ENCODE assay signal across 9 cellular contexts in the genomic region with DNA sequence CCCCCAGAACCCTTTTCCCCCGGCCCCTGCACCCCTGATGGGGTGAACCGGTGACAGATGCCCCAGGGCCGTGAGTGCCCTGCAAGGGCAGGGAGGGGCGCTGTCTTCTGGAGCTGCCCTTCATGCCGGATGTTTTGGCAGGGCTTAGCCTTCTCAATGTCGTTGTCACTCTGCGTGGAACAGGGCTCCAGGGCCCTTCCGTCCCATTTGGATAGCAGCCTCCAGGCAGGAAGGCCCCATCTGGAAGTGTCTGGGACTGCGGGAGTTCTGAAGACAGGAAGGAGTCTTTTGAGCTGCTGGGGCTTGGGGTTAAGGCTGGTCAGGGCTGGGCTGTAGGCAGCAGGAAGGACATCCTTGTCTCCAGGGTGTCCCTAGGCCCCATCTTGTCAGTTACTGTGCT. TPM values are rescaled to one million over a fixed set of nuclear protein-coding genes. Genes with fewer than 3 reads are reported as not detected.
A peak's percentile ranks its signal among the peaks of the same experiment; 100 is the strongest.
DNase-seq lines count a peak whose midpoint lies in the region; ATAC-seq, FAIRE-seq and TF ChIP-seq lines count a peak whose summit lies in the region.
"Had no signal": no experiment of that assay in that cellular context is flagged by ENCODE, and none has a peak within 500 bp of the region (broad histone marks: within the 10 kb centered on the region; RNA-seq: fewer than 3 reads in every experiment).

No MANE protein-coding gene starts in this region.

- H3K4me3 Mint-ChIP-seq in stimulated activated effector memory CD8-positive, alpha-beta T cell treated with anti-CD3 and anti-CD28 coated beads, Interleukin-12 subunit alpha, Interleukin-12 subunit beta, amount 100 ng/mL, for 72 hours: peak overlapping the region; percentile 11
- H3K4me3 Mint-ChIP-seq: T-helper 2 cell treated with Interferon-gamma antibody and Interleukin-4, amounts not matched to agents 5 μg/mL and 100 μg/mL, for 36 hours had no signal

- WGBS in GM23248 (ENCODE audit: low coverage in 1 of 2, low lambda C conversion rate in 2 of 2, missing lambda C conversion rate in 2 of 2), 2 experiments: 28% methylated on average over 9 of the region's 9 CpGs
- 26% methylated on average over 9 of the region's 9 CpGs for WGBS in right cardiac atrium

- peaks cover 4% of the 10 kb centered on the region; the same call in 1 of the 2 replicates for H3K36me3 ChIP-seq in GM23248 (ENCODE audit: low read depth)

- H3K79me2 ChIP-seq in GM23248 (ENCODE audit: insufficient read depth): peaks cover 98% of the 10 kb centered on the region

- DNase-seq in GM23248 (peak; percentile 67), astrocyte of the cerebellum (ENCODE audit: low read depth) (no peak), right cardiac atrium (no peak), mucosa of gallbladder (ENCODE audit: low spot score) (no peak), GM12891 (ENCODE audit: insufficient read length, low spot score) (no peak), CD1c-positive myeloid dendritic cell (ENCODE audit: extremely low spot score) (no peak)
- no peak for DNase-seq in stimulated activated effector memory CD8-positive, alpha-beta T cell treated with anti-CD3 and anti-CD28 coated beads, Interleukin-12 subunit alpha, Interleukin-12 subunit beta, amount 100 ng/mL, for 72 hours (ENCODE audit: low spot score in 2 of 2)
- no peak for DNase-seq in activated CD4-positive, alpha-beta T cell treated with anti-CD3 and anti-CD28 coated beads, Interleukin-2, amount 50 U/mL, for 1 hour

- intact Hi-C loops in right cardiac atrium (cut with DNase I): no loop called here

- no peaks in the 10 kb centered on the region for H3K9me3 ChIP-seq in GM23248 (ENCODE audit: low read depth)
- H3K9me3 ChIP-seq in right cardiac atrium (ENCODE audit: control insufficient read depth, low read length): no peaks in the 10 kb centered on the region

- H3K27me3 ChIP-seq in GM23248 (replicated peaks; ENCODE audit: insufficient read depth) (no peaks in the 10 kb centered on the region), right cardiac atrium (ENCODE audit: control insufficient read depth, insufficient read depth) (no peaks in the 10 kb centered on the region)

- no peaks in the 10 kb centered on the region; the same call in none of the 2 replicates for H3F3A ChIP-seq in GM23248 (ENCODE audit: insufficient read depth)

- no peaks in the 10 kb centered on the region for H3K9me3 Mint-ChIP-seq in stimulated activated effector memory CD8-positive, alpha-beta T cell treated with anti-CD3 and anti-CD28 coated beads, Interleukin-12 subunit alpha, Interleukin-12 subunit beta, amount 100 ng/mL, for 72 hours
- H3K9me3 Mint-ChIP-seq: T-helper 2 cell treated with Interferon-gamma antibody and Interleukin-4, amounts not matched to agents 5 μg/mL and 100 μg/mL, for 36 hours had no signal

- H3K4me1 ChIP-seq in GM23248 (ENCODE audit: insufficient read depth) (peaks cover 49% of the 10 kb centered on the region), right cardiac atrium (ENCODE audit: control insufficient read depth, insufficient read depth, low read length) (peaks cover 9% of the 10 kb centered on the region)

- in situ Hi-C loops in GM23248 (cut with MboI) (no loop called here), astrocyte of the cerebellum (cut with HindIII; ENCODE audit: low sequenced_read_pairs) (no loop called here)

- ATAC-seq in right cardiac atrium: peak; percentile 8 to 35
- ATAC-seq in stimulated activated effector memory CD8-positive, alpha-beta T cell treated with anti-CD3 and anti-CD28 coated beads, Interleukin-12 subunit alpha, Interleukin-12 subunit beta, amount 100 ng/mL, for 72 hours: no peak

- no peaks in the 10 kb centered on the region for H4K20me1 ChIP-seq in GM23248 (ENCODE audit: insufficient read depth)

- no peak overlapping the region for H2AFZ ChIP-seq in GM23248

- H3K4me1 Mint-ChIP-seq in stimulated activated effector memory CD8-positive, alpha-beta T cell treated with anti-CD3 and anti-CD28 coated beads, Interleukin-12 subunit alpha, Interleukin-12 subunit beta, amount 100 ng/mL, for 72 hours: peaks cover 59% of the 10 kb centered on the region

- H3K27ac Mint-ChIP-seq in stimulated activated effector memory CD8-positive, alpha-beta T cell treated with anti-CD3 and anti-CD28 coated beads, Interleukin-12 subunit alpha, Interleukin-12 subunit beta, amount 100 ng/mL, for 72 hours: peak overlapping the region; percentile 86
- H3K27ac Mint-ChIP-seq: T-helper 2 cell treated with Interferon-gamma antibody and Interleukin-4, amounts not matched to agents 5 μg/mL and 100 μg/mL, for 36 hours had no signal

- H3K9me2 ChIP-seq in GM23248 (ENCODE audit: insufficient read depth): no peaks in the 10 kb centered on the region

- H3K36me3 Mint-ChIP-seq in stimulated activated effector memory CD8-positive, alpha-beta T cell treated with anti-CD3 and anti-CD28 coated beads, Interleukin-12 subunit alpha, Interleukin-12 subunit beta, amount 100 ng/mL, for 72 hours: peaks cover 58% of the 10 kb centered on the region

- FAIRE-seq in GM12891 (lab: Jason Lieb, UNC): no peak

- no peak for TF ChIP-seq POLR2A in GM12891 (IDR thresholded peaks at IDR 0.05; ENCODE audit: low read depth, low read length)

- H3K27ac ChIP-seq in GM23248 (peak overlapping the region; percentile 69), right cardiac atrium (ENCODE audit: low read length) (peak overlapping the region; percentile 90)

- peak overlapping the region; percentile 92 for H3K9ac ChIP-seq in GM23248

- peak overlapping the region; percentile 67 for H3K4me2 ChIP-seq in GM23248 (ENCODE audit: unreplicated experiment)

- TF ChIP-seq CTCF in astrocyte of the cerebellum (IDR thresholded peaks at IDR 0.05; ENCODE audit: low read depth, low read length, missing control alignments): peak; percentile 11

- H3K4me3 ChIP-seq in GM23248 (peak overlapping the region; percentile 57), astrocyte of the cerebellum (ENCODE audit: low read depth, low read length) (peak overlapping the region; percentile 5), right cardiac atrium (ENCODE audit: low read length) (no peak overlapping the region)

TF ChIP-seq in GM12891, 5 proteins besides CTCF, POLR2A, EP300 and RAD21:
- TF ChIP-seq SPI1 (IDR thresholded peaks at IDR 0.05; ENCODE audit: low read depth, low read length): no peak
- TF ChIP-seq PAX5 (IDR thresholded peaks at IDR 0.05; ENCODE audit: insufficient read depth, low read length, severe bottlenecking): no peak
- no peak for TF ChIP-seq POLR2AphosphoS5 (IDR thresholded peaks at IDR 0.05; ENCODE audit: low read depth, low read length)
- no peak for TF ChIP-seq POU2F2 (IDR thresholded peaks at IDR 0.05; ENCODE audit: low read depth, low read length)
- no peak for TF ChIP-seq TAF1 (IDR thresholded peaks at IDR 0.05; ENCODE audit: low read depth, low read length)
TF ChIP-seq in GM12891: peak in this region for 0.

RNA-seq across cellular contexts. Expression of gene FRMD8, which starts 4.6 kb away (rescaled TPM):
- 80.2 and 106 TPM in 2 replicates for total RNA-seq in GM23248 (2014; rRNA removed; shearing (Covaris generic))
- polyA plus RNA-seq in GM23248 (2016; fragmentation: Nextera tagmentation; extraction: Ambion mirVana) (25.4 and 30.0 TPM in 2 replicates), right cardiac atrium (9.3 TPM)
- total RNA-seq in right cardiac atrium (10 to 100 TPM; 12.2 to 16.1 (median 12.9) TPM), mucosa of gallbladder (40.8 TPM)
- polyA plus RNA-seq in GM12891 (2012; ENCODE audit: low read depth, missing spikeins): 14.3 TPM

RNA-seq across cellular contexts. Expression of gene SLC25A45, which starts 8.6 kb away (rescaled TPM):
- total RNA-seq in GM23248 (2014; rRNA removed; shearing (Covaris generic)): 3.6 and 6.4 TPM in 2 replicates
- polyA plus RNA-seq in GM23248 (2016; fragmentation: Nextera tagmentation; extraction: Ambion mirVana) (3.7 and 3.9 TPM in 2 replicates), right cardiac atrium (5.5 TPM)
- total RNA-seq in right cardiac atrium (1 to 10 TPM; 6.1 to 7.7 (median 7.4) TPM), mucosa of gallbladder (7.1 TPM)
- polyA plus RNA-seq in GM12891 (2012; ENCODE audit: low read depth, missing spikeins): 15.8 TPM

RNA-seq across cellular contexts. Expression of gene NEAT1, which starts 31.6 kb away (rescaled TPM):
- total RNA-seq in GM23248 (2014; rRNA removed; shearing (Covaris generic)): 74.3 and 143 TPM in 2 replicates
- polyA plus RNA-seq in GM23248 (2016; fragmentation: Nextera tagmentation; extraction: Ambion mirVana) (36.2 and 50.7 TPM in 2 replicates), right cardiac atrium (441 TPM)
- total RNA-seq in right cardiac atrium (100 to 1,000 TPM; 346 to 441 (median 427) TPM), mucosa of gallbladder (1,012 TPM)
- polyA plus RNA-seq in GM12891 (2012; ENCODE audit: low read depth, missing spikeins): 373 TPM

RNA-seq across cellular contexts. Expression of gene TIGD3, which starts 36.5 kb away (rescaled TPM):
- total RNA-seq in GM23248 (2014; rRNA removed; shearing (Covaris generic)): not detected in 2 replicates
- polyA plus RNA-seq in GM23248 (2016; fragmentation: Nextera tagmentation; extraction: Ambion mirVana) (not detected in 2 replicates), right cardiac atrium (0.20 TPM)
- total RNA-seq in right cardiac atrium (under 1 TPM in 3 of 4 donors, not detected in 1; 0.14 to 0.23 (median 0.15) TPM), mucosa of gallbladder (0.29 TPM)
- polyA plus RNA-seq in GM12891 (2012; ENCODE audit: low read depth, missing spikeins): 0.53 TPM

RNA-seq across cellular contexts. Expression of gene DPF2, which starts 57.4 kb away (rescaled TPM):
- 27.7 and 30.0 TPM in 2 replicates for total RNA-seq in GM23248 (2014; rRNA removed; shearing (Covaris generic))
- 51.2 and 54.1 TPM in 2 replicates for polyA plus RNA-seq in GM23248 (2016; fragmentation: Nextera tagmentation; extraction: Ambion mirVana)
- total RNA-seq in right cardiac atrium: 10 to 100 TPM; 51.9 to 61.6 (median 59.7) TPM
- polyA plus RNA-seq in right cardiac atrium: 33.2 TPM
- total RNA-seq in mucosa of gallbladder: 62.6 TPM
- 29.9 TPM for polyA plus RNA-seq in GM12891 (2012; ENCODE audit: low read depth, missing spikeins)
